1 cellular context compared by ENCODE assay signal in the genomic region with DNA sequence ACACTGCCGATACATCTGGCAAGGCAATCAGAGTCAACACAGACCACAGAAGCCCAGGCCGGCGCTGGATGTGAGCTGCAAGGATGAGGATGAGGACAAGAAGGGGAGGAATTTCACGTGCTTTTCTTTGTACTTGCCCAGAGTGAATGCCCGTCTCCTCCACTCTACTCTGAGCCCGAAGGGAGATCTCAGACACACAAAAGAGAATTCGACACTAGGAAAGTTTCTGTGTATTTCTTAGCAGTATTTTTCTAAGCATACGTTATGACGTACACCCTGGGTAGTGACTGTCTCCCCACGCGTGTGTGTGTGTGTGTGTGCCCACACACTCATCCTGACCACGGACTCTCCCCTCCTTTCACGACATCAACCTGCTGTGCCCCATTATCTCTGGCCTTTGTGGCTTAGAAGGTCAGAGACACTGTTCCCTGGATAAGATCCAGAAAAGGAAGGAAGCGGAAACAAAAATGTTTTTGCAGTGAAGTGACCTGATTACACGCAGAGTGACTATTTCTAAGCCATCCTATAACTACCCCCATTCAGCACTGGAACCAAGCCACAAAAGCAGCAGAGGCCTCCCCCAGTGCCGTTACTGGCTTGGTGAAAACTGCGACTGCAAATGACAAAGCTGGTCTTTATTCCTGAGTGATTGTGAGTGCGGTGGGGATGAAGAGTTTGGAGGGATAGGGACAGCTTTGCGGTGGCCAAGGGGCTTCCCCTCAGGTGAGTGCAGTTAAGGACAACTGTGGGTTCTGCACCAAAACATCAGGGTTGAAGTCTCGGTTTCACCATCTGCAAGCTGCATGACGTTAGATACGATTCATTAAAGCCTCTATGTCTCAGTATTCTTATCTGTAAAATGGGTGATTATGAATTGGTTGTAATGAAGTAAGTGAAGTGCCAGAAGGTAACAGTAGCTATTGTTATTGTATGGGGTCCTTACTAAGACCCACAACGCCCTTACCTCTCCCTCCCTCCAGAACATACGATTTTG.
TF ChIP-seq lines count a peak whose summit lies in the region.

No MANE protein-coding gene starts in this region.

TF ChIP-seq in GM23338, 12 proteins besides CTCF, POLR2A, EP300 and RAD21 (continued from another document):
- TF ChIP-seq, protein P1, sequence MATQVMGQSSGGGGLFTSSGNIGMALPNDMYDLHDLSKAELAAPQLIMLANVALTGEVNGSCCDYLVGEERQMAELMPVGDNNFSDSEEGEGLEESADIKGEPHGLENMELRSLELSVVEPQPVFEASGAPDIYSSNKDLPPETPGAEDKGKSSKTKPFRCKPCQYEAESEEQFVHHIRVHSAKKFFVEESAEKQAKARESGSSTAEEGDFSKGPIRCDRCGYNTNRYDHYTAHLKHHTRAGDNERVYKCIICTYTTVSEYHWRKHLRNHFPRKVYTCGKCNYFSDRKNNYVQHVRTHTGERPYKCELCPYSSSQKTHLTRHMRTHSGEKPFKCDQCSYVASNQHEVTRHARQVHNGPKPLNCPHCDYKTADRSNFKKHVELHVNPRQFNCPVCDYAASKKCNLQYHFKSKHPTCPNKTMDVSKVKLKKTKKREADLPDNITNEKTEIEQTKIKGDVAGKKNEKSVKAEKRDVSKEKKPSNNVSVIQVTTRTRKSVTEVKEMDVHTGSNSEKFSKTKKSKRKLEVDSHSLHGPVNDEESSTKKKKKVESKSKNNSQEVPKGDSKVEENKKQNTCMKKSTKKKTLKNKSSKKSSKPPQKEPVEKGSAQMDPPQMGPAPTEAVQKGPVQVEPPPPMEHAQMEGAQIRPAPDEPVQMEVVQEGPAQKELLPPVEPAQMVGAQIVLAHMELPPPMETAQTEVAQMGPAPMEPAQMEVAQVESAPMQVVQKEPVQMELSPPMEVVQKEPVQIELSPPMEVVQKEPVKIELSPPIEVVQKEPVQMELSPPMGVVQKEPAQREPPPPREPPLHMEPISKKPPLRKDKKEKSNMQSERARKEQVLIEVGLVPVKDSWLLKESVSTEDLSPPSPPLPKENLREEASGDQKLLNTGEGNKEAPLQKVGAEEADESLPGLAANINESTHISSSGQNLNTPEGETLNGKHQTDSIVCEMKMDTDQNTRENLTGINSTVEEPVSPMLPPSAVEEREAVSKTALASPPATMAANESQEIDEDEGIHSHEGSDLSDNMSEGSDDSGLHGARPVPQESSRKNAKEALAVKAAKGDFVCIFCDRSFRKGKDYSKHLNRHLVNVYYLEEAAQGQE (IDR thresholded peaks at IDR 0.05; ENCODE audit: unreplicated experiment): no peak
- TF ChIP-seq ZNF331 (CRISPR knock-in tag; IDR thresholded peaks at IDR 0.05; ENCODE audit: low read depth): no peak
- TF ChIP-seq ZNF114 (CRISPR knock-in tag; IDR thresholded peaks at IDR 0.05): no peak
- TF ChIP-seq EZH2 (IDR thresholded peaks at IDR 0.05; ENCODE audit: low read depth, unreplicated experiment): no peak
- TF ChIP-seq, protein P2, sequence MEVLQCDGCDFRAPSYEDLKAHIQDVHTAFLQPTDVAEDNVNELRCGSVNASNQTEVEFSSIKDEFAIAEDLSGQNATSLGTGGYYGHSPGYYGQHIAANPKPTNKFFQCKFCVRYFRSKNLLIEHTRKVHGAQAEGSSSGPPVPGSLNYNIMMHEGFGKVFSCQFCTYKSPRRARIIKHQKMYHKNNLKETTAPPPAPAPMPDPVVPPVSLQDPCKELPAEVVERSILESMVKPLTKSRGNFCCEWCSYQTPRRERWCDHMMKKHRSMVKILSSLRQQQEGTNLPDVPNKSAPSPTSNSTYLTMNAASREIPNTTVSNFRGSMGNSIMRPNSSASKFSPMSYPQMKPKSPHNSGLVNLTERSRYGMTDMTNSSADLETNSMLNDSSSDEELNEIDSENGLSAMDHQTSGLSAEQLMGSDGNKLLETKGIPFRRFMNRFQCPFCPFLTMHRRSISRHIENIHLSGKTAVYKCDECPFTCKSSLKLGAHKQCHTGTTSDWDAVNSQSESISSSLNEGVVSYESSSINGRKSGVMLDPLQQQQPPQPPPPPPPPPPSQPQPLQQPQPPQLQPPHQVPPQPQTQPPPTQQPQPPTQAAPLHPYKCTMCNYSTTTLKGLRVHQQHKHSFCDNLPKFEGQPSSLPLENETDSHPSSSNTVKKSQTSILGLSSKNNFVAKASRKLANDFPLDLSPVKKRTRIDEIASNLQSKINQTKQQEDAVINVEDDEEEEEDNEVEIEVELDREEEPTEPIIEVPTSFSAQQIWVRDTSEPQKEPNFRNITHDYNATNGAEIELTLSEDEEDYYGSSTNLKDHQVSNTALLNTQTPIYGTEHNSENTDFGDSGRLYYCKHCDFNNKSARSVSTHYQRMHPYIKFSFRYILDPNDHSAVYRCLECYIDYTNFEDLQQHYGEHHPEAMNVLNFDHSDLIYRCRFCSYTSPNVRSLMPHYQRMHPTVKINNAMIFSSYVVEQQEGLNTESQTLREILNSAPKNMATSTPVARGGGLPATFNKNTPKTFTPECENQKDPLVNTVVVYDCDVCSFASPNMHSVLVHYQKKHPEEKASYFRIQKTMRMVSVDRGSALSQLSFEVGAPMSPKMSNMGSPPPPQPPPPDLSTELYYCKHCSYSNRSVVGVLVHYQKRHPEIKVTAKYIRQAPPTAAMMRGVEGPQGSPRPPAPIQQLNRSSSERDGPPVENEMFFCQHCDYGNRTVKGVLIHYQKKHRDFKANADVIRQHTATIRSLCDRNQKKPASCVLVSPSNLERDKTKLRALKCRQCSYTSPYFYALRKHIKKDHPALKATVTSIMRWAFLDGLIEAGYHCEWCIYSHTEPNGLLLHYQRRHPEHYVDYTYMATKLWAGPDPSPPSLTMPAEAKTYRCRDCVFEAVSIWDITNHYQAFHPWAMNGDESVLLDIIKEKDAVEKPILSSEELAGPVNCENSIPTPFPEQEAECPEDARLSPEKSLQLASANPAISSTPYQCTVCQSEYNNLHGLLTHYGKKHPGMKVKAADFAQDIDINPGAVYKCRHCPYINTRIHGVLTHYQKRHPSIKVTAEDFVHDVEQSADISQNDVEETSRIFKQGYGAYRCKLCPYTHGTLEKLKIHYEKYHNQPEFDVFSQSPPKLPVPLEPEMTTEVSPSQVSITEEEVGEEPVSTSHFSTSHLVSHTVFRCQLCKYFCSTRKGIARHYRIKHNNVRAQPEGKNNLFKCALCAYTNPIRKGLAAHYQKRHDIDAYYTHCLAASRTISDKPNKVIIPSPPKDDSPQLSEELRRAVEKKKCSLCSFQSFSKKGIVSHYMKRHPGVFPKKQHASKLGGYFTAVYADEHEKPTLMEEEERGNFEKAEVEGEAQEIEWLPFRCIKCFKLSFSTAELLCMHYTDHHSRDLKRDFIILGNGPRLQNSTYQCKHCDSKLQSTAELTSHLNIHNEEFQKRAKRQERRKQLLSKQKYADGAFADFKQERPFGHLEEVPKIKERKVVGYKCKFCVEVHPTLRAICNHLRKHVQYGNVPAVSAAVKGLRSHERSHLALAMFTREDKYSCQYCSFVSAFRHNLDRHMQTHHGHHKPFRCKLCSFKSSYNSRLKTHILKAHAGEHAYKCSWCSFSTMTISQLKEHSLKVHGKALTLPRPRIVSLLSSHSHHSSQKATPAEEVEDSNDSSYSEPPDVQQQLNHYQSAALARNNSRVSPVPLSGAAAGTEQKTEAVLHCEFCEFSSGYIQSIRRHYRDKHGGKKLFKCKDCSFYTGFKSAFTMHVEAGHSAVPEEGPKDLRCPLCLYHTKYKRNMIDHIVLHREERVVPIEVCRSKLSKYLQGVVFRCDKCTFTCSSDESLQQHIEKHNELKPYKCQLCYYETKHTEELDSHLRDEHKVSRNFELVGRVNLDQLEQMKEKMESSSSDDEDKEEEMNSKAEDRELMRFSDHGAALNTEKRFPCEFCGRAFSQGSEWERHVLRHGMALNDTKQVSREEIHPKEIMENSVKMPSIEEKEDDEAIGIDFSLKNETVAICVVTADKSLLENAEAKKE (CRISPR knock-in tag; IDR thresholded peaks at IDR 0.05): no peak
